In the genomic region with DNA sequence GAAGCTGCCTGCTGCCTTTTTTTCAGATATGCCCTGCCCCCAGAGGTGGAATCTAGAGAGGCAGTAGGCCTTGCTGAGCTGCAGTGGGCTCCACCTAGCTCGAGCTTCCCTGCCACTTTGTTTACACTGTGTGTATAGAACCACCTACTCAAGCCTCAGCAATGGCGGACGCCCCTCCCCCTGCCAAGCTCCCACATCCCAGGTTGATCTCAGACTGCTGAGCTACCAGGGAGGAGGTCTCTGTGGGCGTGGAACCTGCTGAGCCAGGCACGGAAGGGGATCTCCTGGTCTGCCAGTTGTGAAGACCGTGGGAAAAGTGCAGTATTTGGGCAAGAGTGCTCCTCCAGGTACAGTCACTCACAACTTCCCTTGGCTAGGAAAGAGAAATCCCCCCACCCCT, we compare ENCODE assay signal across 21 cellular contexts.
"Had no signal": no experiment of that assay in that cellular context is flagged by ENCODE, and none has a peak within 500 bp of the region (broad histone marks: within the 10 kb centered on the region; RNA-seq: fewer than 3 reads in every experiment).

No MANE protein-coding gene starts in this region.

- H3K4me1 ChIP-seq: lower lobe of right lung, sigmoid colon, spleen, suprapubic skin, upper lobe of left lung had no signal

- H3K9me3 ChIP-seq: lower lobe of right lung, ovary, sigmoid colon, spleen, suprapubic skin, upper lobe of left lung had no signal

- H3K9me3 Mint-ChIP-seq: activated naive CD8-positive, alpha-beta T cell treated with anti-CD3 and anti-CD28 coated beads, Interleukin-2, amount 10 ng/mL, durations not matched to agents 7 days and 5 days; neural crest cell; stimulated activated naive CD8-positive, alpha-beta T cell treated with anti-CD3 and anti-CD28 coated beads, Interleukin-15, Interleukin-2, amounts not matched to agents 100 ng/mL and 50 ng/mL, for 24 hours had no signal

- H3K4me3 Mint-ChIP-seq: activated naive CD8-positive, alpha-beta T cell treated with anti-CD3 and anti-CD28 coated beads, Interleukin-2, amount 10 ng/mL, durations not matched to agents 7 days and 5 days; brain; neural crest cell; stimulated activated naive CD8-positive, alpha-beta T cell treated with anti-CD3 and anti-CD28 coated beads, Interleukin-15, Interleukin-2, amounts not matched to agents 100 ng/mL and 50 ng/mL, for 24 hours had no signal

- H3K27ac ChIP-seq: epithelial cell of prostate, lower lobe of right lung, ovary, sigmoid colon, spleen, suprapubic skin, upper lobe of left lung had no signal

- DNase-seq: activated CD4-positive, alpha-beta T cell treated with anti-CD3 and anti-CD28 coated beads, Interleukin-2, amount 50 U/mL, for 1 hour; activated CD4-positive, CD25-positive, alpha-beta regulatory T cell; activated CD8-positive, alpha-beta memory T cell treated with anti-CD3 and anti-CD28 coated beads for 24 hours; activated naive CD4-positive, alpha-beta T cell; activated naive CD8-positive, alpha-beta T cell treated with anti-CD3 and anti-CD28 coated beads, Interleukin-2, amount 10 ng/mL, durations not matched to agents 7 days and 5 days; cerebellar nuclear complex; effector memory CD4-positive, alpha-beta T cell; foreskin melanocyte; head of caudate nucleus; left colon; lower lobe of right lung; ovary; sigmoid colon; spleen; T-helper 2 cell; upper lobe of left lung had no signal

- H3K36me3 ChIP-seq: lower lobe of right lung, ovary, sigmoid colon, spleen, suprapubic skin, upper lobe of left lung had no signal

- H3K27me3 Mint-ChIP-seq: activated naive CD8-positive, alpha-beta T cell treated with anti-CD3 and anti-CD28 coated beads, Interleukin-2, amount 10 ng/mL, durations not matched to agents 7 days and 5 days had no signal

- H3K27ac Mint-ChIP-seq: activated naive CD8-positive, alpha-beta T cell treated with anti-CD3 and anti-CD28 coated beads, Interleukin-2, amount 10 ng/mL, durations not matched to agents 7 days and 5 days; brain; stimulated activated naive CD8-positive, alpha-beta T cell treated with anti-CD3 and anti-CD28 coated beads, Interleukin-15, Interleukin-2, amounts not matched to agents 100 ng/mL and 50 ng/mL, for 24 hours had no signal

- H3K4me1 Mint-ChIP-seq: activated naive CD8-positive, alpha-beta T cell treated with anti-CD3 and anti-CD28 coated beads, Interleukin-2, amount 10 ng/mL, durations not matched to agents 7 days and 5 days; brain; neural crest cell had no signal

- H3K36me3 Mint-ChIP-seq: activated naive CD8-positive, alpha-beta T cell treated with anti-CD3 and anti-CD28 coated beads, Interleukin-2, amount 10 ng/mL, durations not matched to agents 7 days and 5 days; brain had no signal

- H3K27me3 ChIP-seq: ovary, sigmoid colon, spleen, suprapubic skin, upper lobe of left lung had no signal

- H3K4me3 ChIP-seq: lower lobe of right lung, ovary, sigmoid colon, spleen, suprapubic skin, upper lobe of left lung had no signal
